Comparison of ENCODE assay signal across 15 cellular contexts in genomic region chr11:2704356-2704755, GRCh38.
"Had no signal": no experiment of that assay in that cellular context is flagged by ENCODE, and none has a peak within 500 bp of the region (broad histone marks: within the 10 kb centered on the region; RNA-seq: fewer than 3 reads in every experiment).

No MANE protein-coding gene starts in this region.

- H3K4me3 ChIP-seq: cardiac muscle cell, gastroesophageal sphincter, suprapubic skin had no signal

- H3K36me3 ChIP-seq: cardiac muscle cell, gastroesophageal sphincter, suprapubic skin had no signal

- H3K4me1 ChIP-seq: parathyroid adenoma had no signal

- H3K79me2 ChIP-seq: parathyroid adenoma had no signal

- H3K27ac ChIP-seq: cardiac muscle cell, gastroesophageal sphincter, parathyroid adenoma, suprapubic skin, VCaP had no signal

- H3K4me2 ChIP-seq: SK-N-SH had no signal

- DNase-seq: activated CD4-positive, alpha-beta T cell treated with anti-CD3 and anti-CD28 coated beads, Interleukin-2, amount 50 U/mL, for 48 hours; activated naive CD4-positive, alpha-beta T cell treated with anti-CD3 and anti-CD28 coated beads, Interleukin-2, amount 10 ng/mL, durations not matched to agents 7 days and 5 days; activated T-cell treated with anti-CD3 and anti-CD28 coated beads, Interleukin-2, amount 50 U/mL, for 1 hour; retina; SK-N-SH; stimulated activated CD4-positive, alpha-beta T cell treated with anti-CD3 and anti-CD28 coated beads, Interleukin-15, amount 100 ng/mL, for 24 hours; stimulated activated CD4-positive, alpha-beta T cell treated with anti-CD3 and anti-CD28 coated beads, Interleukin-4, amount 100 ng/mL, for 1 hour; stimulated activated naive CD8-positive, alpha-beta T cell treated with anti-CD3 and anti-CD28 coated beads, Interleukin-15, Interleukin-2, amounts not matched to agents 100 U/mL and 50 U/mL, for 24 hours; T-helper 1 cell; trophoblast cell had no signal

- H3K9ac ChIP-seq: parathyroid adenoma, SK-N-SH had no signal

- H3K27me3 ChIP-seq: cardiac muscle cell, gastroesophageal sphincter, suprapubic skin had no signal

- H3K9me3 ChIP-seq: SK-N-SH, suprapubic skin had no signal
